19 cellular contexts compared by ENCODE assay signal in genomic region chr1:61709908-61710289, GRCh38.
"Had no signal": no experiment of that assay in that cellular context is flagged by ENCODE, and none has a peak within 500 bp of the region (broad histone marks: within the 10 kb centered on the region; RNA-seq: fewer than 3 reads in every experiment).

No MANE protein-coding gene starts in this region.

- H3K27ac Mint-ChIP-seq: immature natural killer cell had no signal

- ATAC-seq: foreskin keratinocyte; left ventricle myocardium superior; naive thymus-derived CD8-positive, alpha-beta T cell had no signal

- H3K9me3 Mint-ChIP-seq: endodermal cell; immature natural killer cell; naive thymus-derived CD8-positive, alpha-beta T cell had no signal

- H3K27me3 Mint-ChIP-seq: naive thymus-derived CD8-positive, alpha-beta T cell had no signal

- H3K27ac ChIP-seq: coronary artery, foreskin keratinocyte, sigmoid colon, skin epidermis, stomach, transverse colon had no signal

- H3K4me1 ChIP-seq: foreskin keratinocyte, sigmoid colon had no signal

- DNase-seq: effector CD4-positive, alpha-beta T cell; endodermal cell; foreskin keratinocyte; immature natural killer cell; left ventricle myocardium superior; mesendoderm; naive thymus-derived CD8-positive, alpha-beta T cell; posterior cingulate gyrus; sigmoid colon; stimulated activated CD4-positive, alpha-beta T cell treated with anti-CD3 and anti-CD28 coated beads, Interleukin-12 subunit alpha, Interleukin-12 subunit beta, amount 100 ng/mL, for 4 hours; stimulated activated naive CD4-positive, alpha-beta T cell; stomach; substantia nigra; transverse colon had no signal

- H3K4me3 Mint-ChIP-seq: endodermal cell; immature natural killer cell; naive thymus-derived CD8-positive, alpha-beta T cell had no signal

- H3K9me3 ChIP-seq: sigmoid colon, stomach, thoracic aorta, transverse colon had no signal

- FAIRE-seq: endothelial cell of umbilical vein, keratinocyte had no signal

- H3K27me3 ChIP-seq: foreskin keratinocyte, sigmoid colon, stomach, transverse colon had no signal

- H3K4me3 ChIP-seq: coronary artery, sigmoid colon, skin epidermis, stomach, transverse colon had no signal

- H3K4me1 Mint-ChIP-seq: endodermal cell had no signal
